ENCODE assay signal across 6 cellular contexts in the genomic region with DNA sequence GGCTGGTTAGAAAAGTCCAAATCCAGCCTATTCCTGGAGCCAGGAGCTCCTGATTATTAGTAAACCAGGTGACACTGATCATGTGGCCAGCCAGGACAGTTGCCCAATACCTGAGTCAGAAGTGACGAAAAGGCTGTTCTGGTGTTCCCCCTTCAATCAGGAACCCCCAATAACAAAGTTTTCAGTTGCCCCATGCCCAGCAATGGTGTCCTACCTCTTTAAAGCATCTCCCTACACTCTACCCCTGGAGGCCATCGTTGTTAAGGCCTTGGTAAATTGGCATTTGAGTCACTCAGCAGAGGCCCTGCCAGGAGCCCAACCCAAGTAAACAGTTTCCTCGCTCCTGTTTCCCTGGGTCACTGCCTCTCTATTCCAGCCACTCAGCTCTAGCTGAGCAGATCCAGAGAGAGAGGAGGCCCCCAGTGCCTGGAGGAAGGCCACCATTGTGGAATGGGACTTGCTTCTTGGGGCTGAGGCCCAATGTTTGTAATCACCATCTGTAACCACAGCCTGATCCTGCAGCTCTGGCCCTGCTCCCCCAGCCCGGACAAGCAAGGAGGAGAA. TPM values are rescaled to one million over a fixed set of nuclear protein-coding genes. Genes with fewer than 3 reads are reported as not detected.
DNase-seq lines count a peak whose midpoint lies in the region; ATAC-seq and TF ChIP-seq lines count a peak whose summit lies in the region.

No MANE protein-coding gene starts in this region.

- no peak for TF ChIP-seq CTCF in progenitor cell of endocrine pancreas (IDR thresholded peaks at IDR 0.05; ENCODE audit: unreplicated experiment)

- no peaks in the 10 kb centered on the region for H3K9me3 ChIP-seq in HUES64 (ENCODE audit: insufficient read depth, low read depth, low read length)

- peaks cover 21% of the 10 kb centered on the region; the same call in 1 of the 2 replicates for H3K4me1 ChIP-seq in HUES64 (ENCODE audit: insufficient read depth, low read length)

- H3K27ac Mint-ChIP-seq in dendritic cell treated with granulocyte-macrophage colony-stimulating factor and Interleukin-4, amounts not matched to agents 40 ng/mL and 50 ng/mL, for 4 days, result peak overlapping the region; percentile 38
- H3K27ac Mint-ChIP-seq in progenitor cell of endocrine pancreas, result peak overlapping the region; percentile 62

- no peak for ATAC-seq in GM18909 (IDR thresholded peaks at IDR 0.05; ENCODE audit: poor library complexity, unreplicated experiment)
- ATAC-seq in GM19395 (IDR thresholded peaks at IDR 0.05; ENCODE audit: unreplicated experiment), result no peak
- no peak for ATAC-seq in GM18867 (IDR thresholded peaks at IDR 0.05; ENCODE audit: unreplicated experiment)

- intact Hi-C loops in dendritic cell treated with granulocyte-macrophage colony-stimulating factor and Interleukin-4, amounts not matched to agents 40 ng/mL and 50 ng/mL, for 4 days (cut with micrococcal nuclease), result no loop called here

- H3K27me3 ChIP-seq in HUES64 (ENCODE audit: insufficient read depth, low read length), result no peaks in the 10 kb centered on the region

- H3K4me3 Mint-ChIP-seq in dendritic cell treated with granulocyte-macrophage colony-stimulating factor and Interleukin-4, amounts not matched to agents 40 ng/mL and 50 ng/mL, for 4 days, result no peak overlapping the region
- H3K4me3 Mint-ChIP-seq in progenitor cell of endocrine pancreas (ENCODE audit: low read depth), result no peak overlapping the region

- DNase-seq in progenitor cell of endocrine pancreas (ENCODE audit: low spot score, unreplicated experiment), result no peak

- no peaks in the 10 kb centered on the region for H3K27me3 Mint-ChIP-seq in dendritic cell treated with granulocyte-macrophage colony-stimulating factor and Interleukin-4, amounts not matched to agents 40 ng/mL and 50 ng/mL, for 4 days
- no peaks in the 10 kb centered on the region for H3K27me3 Mint-ChIP-seq in progenitor cell of endocrine pancreas

- H3K36me3 Mint-ChIP-seq in dendritic cell treated with granulocyte-macrophage colony-stimulating factor and Interleukin-4, amounts not matched to agents 40 ng/mL and 50 ng/mL, for 4 days (ENCODE audit: low read depth), result peaks cover 83% of the 10 kb centered on the region
- H3K36me3 Mint-ChIP-seq in progenitor cell of endocrine pancreas (ENCODE audit: insufficient read depth), result peaks cover 9% of the 10 kb centered on the region

- H3K9ac ChIP-seq in HUES64 (ENCODE audit: low read depth, low read length), result no peak overlapping the region

- H3K27ac ChIP-seq in HUES64 (ENCODE audit: low read depth, low read length), result peak overlapping the region; percentile 66; the same call in 1 of the 2 replicates

- H3K4me3 ChIP-seq in HUES64 (ENCODE audit: low read length), result no peak overlapping the region

- peaks cover 69% of the 10 kb centered on the region for H3K4me1 Mint-ChIP-seq in dendritic cell treated with granulocyte-macrophage colony-stimulating factor and Interleukin-4, amounts not matched to agents 40 ng/mL and 50 ng/mL, for 4 days (ENCODE audit: low read depth)
- peaks cover 4% of the 10 kb centered on the region for H3K4me1 Mint-ChIP-seq in progenitor cell of endocrine pancreas (ENCODE audit: low read depth)

- H3K36me3 ChIP-seq in HUES64 (ENCODE audit: insufficient read depth, low read length), result peaks cover 53% of the 10 kb centered on the region

- peaks cover 8% of the 10 kb centered on the region for H3K9me3 Mint-ChIP-seq in dendritic cell treated with granulocyte-macrophage colony-stimulating factor and Interleukin-4, amounts not matched to agents 40 ng/mL and 50 ng/mL, for 4 days
- H3K9me3 Mint-ChIP-seq in progenitor cell of endocrine pancreas (ENCODE audit: low read depth), result no peaks in the 10 kb centered on the region

- 65% methylated on average over 4 of the region's 4 CpGs for WGBS in HUES64

RNA-seq across cellular contexts. Expression of a gene that starts 25.0 kb away (rescaled TPM):
- 28.9 TPM for polyA plus RNA-seq in HUES64 (2013, experiment 1 of 2)
- polyA plus RNA-seq in HUES64 (2013, experiment 2 of 2), result 26.4 TPM
- total RNA-seq in progenitor cell of endocrine pancreas, result 39.0 and 39.8 TPM in 2 replicates

RNA-seq across cellular contexts. Expression of a gene that starts 25.5 kb away (rescaled TPM):
- polyA plus RNA-seq in HUES64 (2013, experiment 1 of 2), result 8.2 TPM
- polyA plus RNA-seq in HUES64 (2013, experiment 2 of 2), result 7.7 TPM
- total RNA-seq in progenitor cell of endocrine pancreas, result 11.6 and 13.7 TPM in 2 replicates

RNA-seq across cellular contexts. Expression of a gene that starts 43.6 kb away (rescaled TPM):
- polyA plus RNA-seq in HUES64 (2013, experiment 1 of 2), result 0.20 TPM
- polyA plus RNA-seq in HUES64 (2013, experiment 2 of 2), result 0.44 TPM
- 21.8 and 22.8 TPM in 2 replicates for total RNA-seq in progenitor cell of endocrine pancreas

RNA-seq across cellular contexts. Expression of a gene that starts 58.0 kb away (rescaled TPM):
- 54.6 TPM for polyA plus RNA-seq in HUES64 (2013, experiment 1 of 2)
- polyA plus RNA-seq in HUES64 (2013, experiment 2 of 2), result 58.7 TPM
- 65.6 and 69.8 TPM in 2 replicates for total RNA-seq in progenitor cell of endocrine pancreas

RNA-seq across cellular contexts. Expression of a gene that starts 58.3 kb away (rescaled TPM):
- 4.2 TPM for polyA plus RNA-seq in HUES64 (2013, experiment 1 of 2)
- 4.0 TPM for polyA plus RNA-seq in HUES64 (2013, experiment 2 of 2)
- 7.9 and 9.0 TPM in 2 replicates for total RNA-seq in progenitor cell of endocrine pancreas
